In the genomic region with DNA sequence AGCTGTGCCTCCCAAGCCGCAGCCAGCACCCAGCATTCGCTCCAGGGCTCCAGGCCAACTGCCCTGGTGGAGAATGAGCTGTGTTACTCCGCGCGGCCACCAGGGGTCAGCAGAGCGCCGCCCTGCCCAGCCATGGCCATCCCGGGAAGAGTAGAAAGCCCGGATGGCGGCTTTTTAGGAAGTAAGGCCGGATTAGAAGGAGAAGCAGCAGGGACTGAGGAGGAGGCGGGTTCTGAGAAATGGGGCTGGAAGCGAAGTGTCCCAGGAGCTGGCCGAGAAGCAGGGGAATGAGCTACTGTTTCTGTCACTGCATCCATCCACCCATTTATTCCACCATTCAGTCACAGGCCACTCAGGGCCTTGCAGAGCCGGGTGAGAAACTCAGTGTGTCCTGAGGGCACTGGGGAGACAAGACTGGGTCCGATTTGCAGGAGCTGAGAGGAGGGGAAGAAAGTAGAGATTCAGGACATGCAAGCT, we compare ENCODE assay signal across 1 cellular context.
TF ChIP-seq lines count a peak whose summit lies in the region.

No MANE protein-coding gene starts in this region.

TF ChIP-seq in HepG2, 621 proteins besides CTCF, POLR2A, EP300 and RAD21 (continued from another document):
- TF ChIP-seq, protein P1, sequence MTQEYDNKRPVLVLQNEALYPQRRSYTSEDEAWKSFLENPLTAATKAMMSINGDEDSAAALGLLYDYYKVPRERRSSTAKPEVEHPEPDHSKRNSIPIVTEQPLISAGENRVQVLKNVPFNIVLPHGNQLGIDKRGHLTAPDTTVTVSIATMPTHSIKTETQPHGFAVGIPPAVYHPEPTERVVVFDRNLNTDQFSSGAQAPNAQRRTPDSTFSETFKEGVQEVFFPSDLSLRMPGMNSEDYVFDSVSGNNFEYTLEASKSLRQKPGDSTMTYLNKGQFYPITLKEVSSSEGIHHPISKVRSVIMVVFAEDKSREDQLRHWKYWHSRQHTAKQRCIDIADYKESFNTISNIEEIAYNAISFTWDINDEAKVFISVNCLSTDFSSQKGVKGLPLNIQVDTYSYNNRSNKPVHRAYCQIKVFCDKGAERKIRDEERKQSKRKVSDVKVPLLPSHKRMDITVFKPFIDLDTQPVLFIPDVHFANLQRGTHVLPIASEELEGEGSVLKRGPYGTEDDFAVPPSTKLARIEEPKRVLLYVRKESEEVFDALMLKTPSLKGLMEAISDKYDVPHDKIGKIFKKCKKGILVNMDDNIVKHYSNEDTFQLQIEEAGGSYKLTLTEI (CRISPR knock-in tag; conservative IDR thresholded peaks at IDR 0.05): no peak
- TF ChIP-seq MIER3 (CRISPR knock-in tag; IDR thresholded peaks at IDR 0.05; ENCODE audit: borderline replicate concordance) (no peak), ZNF124 (CRISPR knock-in tag; IDR thresholded peaks at IDR 0.05) (no peak), HNF4G (IDR thresholded peaks at IDR 0.05; ENCODE audit: borderline replicate concordance, low read depth, low read length) (no peak), HNF4G (CRISPR knock-in tag; IDR thresholded peaks at IDR 0.05; ENCODE audit: borderline replicate concordance, low read depth) (no peak), SRSF9 (IDR thresholded peaks at IDR 0.05; ENCODE audit: borderline replicate concordance, insufficient read depth, low read depth, low read length, poor library complexity, severe bottlenecking) (no peak), TBX3 (IDR thresholded peaks at IDR 0.05; ENCODE audit: borderline replicate concordance) (no peak), TAF15 (IDR thresholded peaks at IDR 0.05; ENCODE audit: low read depth, low read length, poor library complexity, severe bottlenecking) (no peak), ZNF558 (CRISPR knock-in tag; IDR thresholded peaks at IDR 0.05; ENCODE audit: borderline replicate concordance) (no peak), SOX5 (CRISPR knock-in tag; IDR thresholded peaks at IDR 0.05; ENCODE audit: borderline replicate concordance) (no peak), NRL (CRISPR knock-in tag; IDR thresholded peaks at IDR 0.05; ENCODE audit: borderline replicate concordance) (no peak), TSC22D2 (CRISPR knock-in tag; IDR thresholded peaks at IDR 0.05; ENCODE audit: borderline replicate concordance) (no peak), ZNF790 (CRISPR knock-in tag; IDR thresholded peaks at IDR 0.05; ENCODE audit: borderline replicate concordance) (no peak), ZNF781 (CRISPR knock-in tag; IDR thresholded peaks at IDR 0.05; ENCODE audit: borderline replicate concordance, not compliant biosample characterization) (no peak), ZFX (CRISPR knock-in tag; IDR thresholded peaks at IDR 0.05; ENCODE audit: low read depth) (peak; percentile 42), ZBTB1 (CRISPR knock-in tag; IDR thresholded peaks at IDR 0.05; ENCODE audit: borderline replicate concordance) (no peak), MIXL1 (CRISPR knock-in tag; IDR thresholded peaks at IDR 0.05) (no peak), STAT5B (CRISPR knock-in tag; IDR thresholded peaks at IDR 0.05) (no peak), TP53 (CRISPR knock-in tag; conservative IDR thresholded peaks at IDR 0.05) (0 out of 2 replicates have a peak, but pooled peaks have one; percentile 36), ZNF660 (CRISPR knock-in tag; IDR thresholded peaks at IDR 0.05; ENCODE audit: borderline replicate concordance, low read depth) (no peak), ZNF773 (CRISPR knock-in tag; IDR thresholded peaks at IDR 0.05; ENCODE audit: borderline replicate concordance) (no peak), ZNF670 (CRISPR knock-in tag; IDR thresholded peaks at IDR 0.05; ENCODE audit: borderline replicate concordance) (no peak), ZNF44 (CRISPR knock-in tag; IDR thresholded peaks at IDR 0.05) (0 out of 2 replicates have a peak, but pooled peaks have one; percentile 41), ZNF446 (CRISPR knock-in tag; IDR thresholded peaks at IDR 0.05) (no peak), ZMAT3 (CRISPR knock-in tag; conservative IDR thresholded peaks at IDR 0.05) (no peak)
- TF ChIP-seq, protein P2, sequence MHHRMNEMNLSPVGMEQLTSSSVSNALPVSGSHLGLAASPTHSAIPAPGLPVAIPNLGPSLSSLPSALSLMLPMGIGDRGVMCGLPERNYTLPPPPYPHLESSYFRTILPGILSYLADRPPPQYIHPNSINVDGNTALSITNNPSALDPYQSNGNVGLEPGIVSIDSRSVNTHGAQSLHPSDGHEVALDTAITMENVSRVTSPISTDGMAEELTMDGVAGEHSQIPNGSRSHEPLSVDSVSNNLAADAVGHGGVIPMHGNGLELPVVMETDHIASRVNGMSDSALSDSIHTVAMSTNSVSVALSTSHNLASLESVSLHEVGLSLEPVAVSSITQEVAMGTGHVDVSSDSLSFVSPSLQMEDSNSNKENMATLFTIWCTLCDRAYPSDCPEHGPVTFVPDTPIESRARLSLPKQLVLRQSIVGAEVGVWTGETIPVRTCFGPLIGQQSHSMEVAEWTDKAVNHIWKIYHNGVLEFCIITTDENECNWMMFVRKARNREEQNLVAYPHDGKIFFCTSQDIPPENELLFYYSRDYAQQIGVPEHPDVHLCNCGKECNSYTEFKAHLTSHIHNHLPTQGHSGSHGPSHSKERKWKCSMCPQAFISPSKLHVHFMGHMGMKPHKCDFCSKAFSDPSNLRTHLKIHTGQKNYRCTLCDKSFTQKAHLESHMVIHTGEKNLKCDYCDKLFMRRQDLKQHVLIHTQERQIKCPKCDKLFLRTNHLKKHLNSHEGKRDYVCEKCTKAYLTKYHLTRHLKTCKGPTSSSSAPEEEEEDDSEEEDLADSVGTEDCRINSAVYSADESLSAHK (CRISPR knock-in tag; IDR thresholded peaks at IDR 0.05; ENCODE audit: borderline replicate concordance): no peak
- TF ChIP-seq, protein P3, sequence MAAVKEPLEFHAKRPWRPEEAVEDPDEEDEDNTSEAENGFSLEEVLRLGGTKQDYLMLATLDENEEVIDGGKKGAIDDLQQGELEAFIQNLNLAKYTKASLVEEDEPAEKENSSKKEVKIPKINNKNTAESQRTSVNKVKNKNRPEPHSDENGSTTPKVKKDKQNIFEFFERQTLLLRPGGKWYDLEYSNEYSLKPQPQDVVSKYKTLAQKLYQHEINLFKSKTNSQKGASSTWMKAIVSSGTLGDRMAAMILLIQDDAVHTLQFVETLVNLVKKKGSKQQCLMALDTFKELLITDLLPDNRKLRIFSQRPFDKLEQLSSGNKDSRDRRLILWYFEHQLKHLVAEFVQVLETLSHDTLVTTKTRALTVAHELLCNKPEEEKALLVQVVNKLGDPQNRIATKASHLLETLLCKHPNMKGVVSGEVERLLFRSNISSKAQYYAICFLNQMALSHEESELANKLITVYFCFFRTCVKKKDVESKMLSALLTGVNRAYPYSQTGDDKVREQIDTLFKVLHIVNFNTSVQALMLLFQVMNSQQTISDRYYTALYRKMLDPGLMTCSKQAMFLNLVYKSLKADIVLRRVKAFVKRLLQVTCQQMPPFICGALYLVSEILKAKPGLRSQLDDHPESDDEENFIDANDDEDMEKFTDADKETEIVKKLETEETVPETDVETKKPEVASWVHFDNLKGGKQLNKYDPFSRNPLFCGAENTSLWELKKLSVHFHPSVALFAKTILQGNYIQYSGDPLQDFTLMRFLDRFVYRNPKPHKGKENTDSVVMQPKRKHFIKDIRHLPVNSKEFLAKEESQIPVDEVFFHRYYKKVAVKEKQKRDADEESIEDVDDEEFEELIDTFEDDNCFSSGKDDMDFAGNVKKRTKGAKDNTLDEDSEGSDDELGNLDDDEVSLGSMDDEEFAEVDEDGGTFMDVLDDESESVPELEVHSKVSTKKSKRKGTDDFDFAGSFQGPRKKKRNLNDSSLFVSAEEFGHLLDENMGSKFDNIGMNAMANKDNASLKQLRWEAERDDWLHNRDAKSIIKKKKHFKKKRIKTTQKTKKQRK (IDR thresholded peaks at IDR 0.05; ENCODE audit: low read length): no peak
- TF ChIP-seq, protein P4, sequence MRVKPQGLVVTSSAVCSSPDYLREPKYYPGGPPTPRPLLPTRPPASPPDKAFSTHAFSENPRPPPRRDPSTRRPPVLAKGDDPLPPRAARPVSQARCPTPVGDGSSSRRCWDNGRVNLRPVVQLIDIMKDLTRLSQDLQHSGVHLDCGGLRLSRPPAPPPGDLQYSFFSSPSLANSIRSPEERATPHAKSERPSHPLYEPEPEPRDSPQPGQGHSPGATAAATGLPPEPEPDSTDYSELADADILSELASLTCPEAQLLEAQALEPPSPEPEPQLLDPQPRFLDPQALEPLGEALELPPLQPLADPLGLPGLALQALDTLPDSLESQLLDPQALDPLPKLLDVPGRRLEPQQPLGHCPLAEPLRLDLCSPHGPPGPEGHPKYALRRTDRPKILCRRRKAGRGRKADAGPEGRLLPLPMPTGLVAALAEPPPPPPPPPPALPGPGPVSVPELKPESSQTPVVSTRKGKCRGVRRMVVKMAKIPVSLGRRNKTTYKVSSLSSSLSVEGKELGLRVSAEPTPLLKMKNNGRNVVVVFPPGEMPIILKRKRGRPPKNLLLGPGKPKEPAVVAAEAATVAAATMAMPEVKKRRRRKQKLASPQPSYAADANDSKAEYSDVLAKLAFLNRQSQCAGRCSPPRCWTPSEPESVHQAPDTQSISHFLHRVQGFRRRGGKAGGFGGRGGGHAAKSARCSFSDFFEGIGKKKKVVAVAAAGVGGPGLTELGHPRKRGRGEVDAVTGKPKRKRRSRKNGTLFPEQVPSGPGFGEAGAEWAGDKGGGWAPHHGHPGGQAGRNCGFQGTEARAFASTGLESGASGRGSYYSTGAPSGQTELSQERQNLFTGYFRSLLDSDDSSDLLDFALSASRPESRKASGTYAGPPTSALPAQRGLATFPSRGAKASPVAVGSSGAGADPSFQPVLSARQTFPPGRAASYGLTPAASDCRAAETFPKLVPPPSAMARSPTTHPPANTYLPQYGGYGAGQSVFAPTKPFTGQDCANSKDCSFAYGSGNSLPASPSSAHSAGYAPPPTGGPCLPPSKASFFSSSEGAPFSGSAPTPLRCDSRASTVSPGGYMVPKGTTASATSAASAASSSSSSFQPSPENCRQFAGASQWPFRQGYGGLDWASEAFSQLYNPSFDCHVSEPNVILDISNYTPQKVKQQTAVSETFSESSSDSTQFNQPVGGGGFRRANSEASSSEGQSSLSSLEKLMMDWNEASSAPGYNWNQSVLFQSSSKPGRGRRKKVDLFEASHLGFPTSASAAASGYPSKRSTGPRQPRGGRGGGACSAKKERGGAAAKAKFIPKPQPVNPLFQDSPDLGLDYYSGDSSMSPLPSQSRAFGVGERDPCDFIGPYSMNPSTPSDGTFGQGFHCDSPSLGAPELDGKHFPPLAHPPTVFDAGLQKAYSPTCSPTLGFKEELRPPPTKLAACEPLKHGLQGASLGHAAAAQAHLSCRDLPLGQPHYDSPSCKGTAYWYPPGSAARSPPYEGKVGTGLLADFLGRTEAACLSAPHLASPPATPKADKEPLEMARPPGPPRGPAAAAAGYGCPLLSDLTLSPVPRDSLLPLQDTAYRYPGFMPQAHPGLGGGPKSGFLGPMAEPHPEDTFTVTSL (CRISPR knock-in tag; IDR thresholded peaks at IDR 0.05; ENCODE audit: borderline replicate concordance): no peak
- TF ChIP-seq, protein P5, sequence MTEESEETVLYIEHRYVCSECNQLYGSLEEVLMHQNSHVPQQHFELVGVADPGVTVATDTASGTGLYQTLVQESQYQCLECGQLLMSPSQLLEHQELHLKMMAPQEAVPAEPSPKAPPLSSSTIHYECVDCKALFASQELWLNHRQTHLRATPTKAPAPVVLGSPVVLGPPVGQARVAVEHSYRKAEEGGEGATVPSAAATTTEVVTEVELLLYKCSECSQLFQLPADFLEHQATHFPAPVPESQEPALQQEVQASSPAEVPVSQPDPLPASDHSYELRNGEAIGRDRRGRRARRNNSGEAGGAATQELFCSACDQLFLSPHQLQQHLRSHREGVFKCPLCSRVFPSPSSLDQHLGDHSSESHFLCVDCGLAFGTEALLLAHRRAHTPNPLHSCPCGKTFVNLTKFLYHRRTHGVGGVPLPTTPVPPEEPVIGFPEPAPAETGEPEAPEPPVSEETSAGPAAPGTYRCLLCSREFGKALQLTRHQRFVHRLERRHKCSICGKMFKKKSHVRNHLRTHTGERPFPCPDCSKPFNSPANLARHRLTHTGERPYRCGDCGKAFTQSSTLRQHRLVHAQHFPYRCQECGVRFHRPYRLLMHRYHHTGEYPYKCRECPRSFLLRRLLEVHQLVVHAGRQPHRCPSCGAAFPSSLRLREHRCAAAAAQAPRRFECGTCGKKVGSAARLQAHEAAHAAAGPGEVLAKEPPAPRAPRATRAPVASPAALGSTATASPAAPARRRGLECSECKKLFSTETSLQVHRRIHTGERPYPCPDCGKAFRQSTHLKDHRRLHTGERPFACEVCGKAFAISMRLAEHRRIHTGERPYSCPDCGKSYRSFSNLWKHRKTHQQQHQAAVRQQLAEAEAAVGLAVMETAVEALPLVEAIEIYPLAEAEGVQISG (CRISPR knock-in tag; IDR thresholded peaks at IDR 0.05): peak; percentile 46
- TF ChIP-seq, protein P6, sequence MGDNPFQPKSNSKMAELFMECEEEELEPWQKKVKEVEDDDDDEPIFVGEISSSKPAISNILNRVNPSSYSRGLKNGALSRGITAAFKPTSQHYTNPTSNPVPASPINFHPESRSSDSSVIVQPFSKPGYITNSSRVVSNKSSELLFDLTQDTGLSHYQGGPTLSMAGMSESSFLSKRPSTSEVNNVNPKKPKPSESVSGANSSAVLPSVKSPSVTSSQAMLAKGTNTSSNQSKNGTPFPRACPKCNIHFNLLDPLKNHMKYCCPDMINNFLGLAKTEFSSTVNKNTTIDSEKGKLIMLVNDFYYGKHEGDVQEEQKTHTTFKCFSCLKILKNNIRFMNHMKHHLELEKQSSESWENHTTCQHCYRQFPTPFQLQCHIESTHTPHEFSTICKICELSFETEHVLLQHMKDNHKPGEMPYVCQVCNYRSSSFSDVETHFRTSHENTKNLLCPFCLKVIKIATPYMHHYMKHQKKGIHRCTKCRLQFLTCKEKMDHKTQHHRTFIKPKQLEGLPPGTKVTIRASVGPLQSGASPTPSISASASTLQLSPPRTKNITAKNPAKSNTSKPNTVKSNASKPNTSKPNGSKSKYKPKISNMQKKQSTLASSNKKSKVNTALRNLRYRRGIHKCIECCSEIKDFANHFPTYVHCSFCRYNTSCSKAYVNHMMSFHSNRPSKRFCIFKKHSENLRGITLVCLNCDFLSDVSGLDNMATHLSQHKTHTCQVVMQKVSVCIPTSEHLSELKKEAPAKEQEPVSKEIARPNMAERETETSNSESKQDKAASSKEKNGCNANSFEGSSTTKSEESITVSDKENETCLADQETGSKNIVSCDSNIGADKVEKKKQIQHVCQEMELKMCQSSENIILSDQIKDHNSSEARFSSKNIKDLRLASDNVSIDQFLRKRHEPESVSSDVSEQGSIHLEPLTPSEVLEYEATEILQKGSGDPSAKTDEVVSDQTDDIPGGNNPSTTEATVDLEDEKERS (CRISPR knock-in tag; IDR thresholded peaks at IDR 0.05): 0 out of 2 replicates have a peak, but pooled peaks have one; percentile 33
- TF ChIP-seq, protein P7, sequence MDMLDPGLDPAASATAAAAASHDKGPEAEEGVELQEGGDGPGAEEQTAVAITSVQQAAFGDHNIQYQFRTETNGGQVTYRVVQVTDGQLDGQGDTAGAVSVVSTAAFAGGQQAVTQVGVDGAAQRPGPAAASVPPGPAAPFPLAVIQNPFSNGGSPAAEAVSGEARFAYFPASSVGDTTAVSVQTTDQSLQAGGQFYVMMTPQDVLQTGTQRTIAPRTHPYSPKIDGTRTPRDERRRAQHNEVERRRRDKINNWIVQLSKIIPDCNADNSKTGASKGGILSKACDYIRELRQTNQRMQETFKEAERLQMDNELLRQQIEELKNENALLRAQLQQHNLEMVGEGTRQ (IDR thresholded peaks at IDR 0.05; ENCODE audit: low read depth, low read length): no peak
- TF ChIP-seq, protein P7 (CRISPR knock-in tag; IDR thresholded peaks at IDR 0.05; ENCODE audit: borderline replicate concordance): no peak
